In genomic region chr5:14257995-14258403, GRCh38 we compare ENCODE assay signal across 10 cellular contexts.
DNase-seq lines count a peak whose midpoint lies in the region; ATAC-seq and TF ChIP-seq lines count a peak whose summit lies in the region.
"Had no signal": no experiment of that assay in that cellular context is flagged by ENCODE, and none has a peak within 500 bp of the region (broad histone marks: within the 10 kb centered on the region; RNA-seq: fewer than 3 reads in every experiment).

No MANE protein-coding gene starts in this region.

- H3K4me3 ChIP-seq in H7 (ENCODE audit: insufficient read depth, low read depth, low read length), result no peak overlapping the region

- no peak overlapping the region for H3K4me3 Mint-ChIP-seq in central memory CD8-positive, alpha-beta T cell

- no peaks in the 10 kb centered on the region for H3K27me3 Mint-ChIP-seq in central memory CD8-positive, alpha-beta T cell

- TF ChIP-seq CTCF in GM13976 (IDR thresholded peaks at IDR 0.05; ENCODE audit: borderline replicate concordance, control extremely low read depth, extremely low read depth, insufficient read depth, missing control alignments), result no peak

- H3K27ac Mint-ChIP-seq in central memory CD8-positive, alpha-beta T cell (ENCODE audit: low read depth), result no peak overlapping the region

- no peaks in the 10 kb centered on the region for H3K36me3 Mint-ChIP-seq in central memory CD8-positive, alpha-beta T cell (ENCODE audit: insufficient read depth)

- ATAC-seq in GM21390 (IDR thresholded peaks at IDR 0.05; ENCODE audit: unreplicated experiment), result peak; percentile 56
- ATAC-seq in HG03159 (IDR thresholded peaks at IDR 0.05; ENCODE audit: unreplicated experiment), result peak; percentile 51
- ATAC-seq in central memory CD8-positive, alpha-beta T cell (replicated peaks; ENCODE audit: extremely low read depth, poor library complexity, severe bottlenecking), result peak; percentile 36
- ATAC-seq in HG02970 (IDR thresholded peaks at IDR 0.05; ENCODE audit: low FRiP score, unreplicated experiment), result no peak

- H3K9me3 Mint-ChIP-seq in central memory CD8-positive, alpha-beta T cell, result peaks cover 6% of the 10 kb centered on the region

- H3K27me3 ChIP-seq in H7 (ENCODE audit: control insufficient read depth, insufficient read depth, low read length), result no peaks in the 10 kb centered on the region

- peak; percentile 49 for DNase-seq in GM13976 (ENCODE audit: low spot score)
- no peak for DNase-seq in central memory CD8-positive, alpha-beta T cell (ENCODE audit: low spot score in 2 of 2)
- DNase-seq in activated CD4-positive, alpha-beta T cell treated with anti-CD3 and anti-CD28 coated beads for 48 hours, result no peak
- no peak for DNase-seq in H7
- no peak for DNase-seq in cerebellar nuclear complex (lab: John Stamatoyannopoulos, UW)
- DNase-seq: foreskin melanocyte, Karpas-422 had no signal

- in situ Hi-C loops in GM13976 (cut with MboI; ENCODE audit: low sequenced_read_pairs, unreplicated experiment), result no loop called here

- H3K4me1 Mint-ChIP-seq in central memory CD8-positive, alpha-beta T cell, result peaks cover 5% of the 10 kb centered on the region

- no peaks in the 10 kb centered on the region for H3K36me3 ChIP-seq in H7 (replicated peaks; ENCODE audit: control insufficient read depth, insufficient read depth, low read length)
